2 cellular contexts compared by ENCODE assay signal in genomic region chr15:56991017-56991416, GRCh38.
TF ChIP-seq lines count a peak whose summit lies in the region.

No MANE protein-coding gene starts in this region.

TF ChIP-seq in HEK293, 187 proteins besides CTCF, POLR2A, EP300 and RAD21 (continued from another document):
- TF ChIP-seq, protein P1, sequence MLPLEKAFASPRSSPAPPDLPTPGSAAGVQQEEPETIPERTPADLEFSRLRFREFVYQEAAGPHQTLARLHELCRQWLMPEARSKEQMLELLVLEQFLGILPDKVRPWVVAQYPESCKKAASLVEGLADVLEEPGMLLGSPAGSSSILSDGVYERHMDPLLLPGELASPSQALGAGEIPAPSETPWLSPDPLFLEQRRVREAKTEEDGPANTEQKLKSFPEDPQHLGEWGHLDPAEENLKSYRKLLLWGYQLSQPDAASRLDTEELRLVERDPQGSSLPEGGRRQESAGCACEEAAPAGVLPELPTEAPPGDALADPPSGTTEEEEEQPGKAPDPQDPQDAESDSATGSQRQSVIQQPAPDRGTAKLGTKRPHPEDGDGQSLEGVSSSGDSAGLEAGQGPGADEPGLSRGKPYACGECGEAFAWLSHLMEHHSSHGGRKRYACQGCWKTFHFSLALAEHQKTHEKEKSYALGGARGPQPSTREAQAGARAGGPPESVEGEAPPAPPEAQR (tag by site-specific recombination; IDR thresholded peaks at IDR 0.05) = no peak

TF ChIP-seq in K562, 482 proteins besides CTCF, POLR2A, EP300 and RAD21:
- TF ChIP-seq E2F5 (CRISPR knock-in tag; IDR thresholded peaks at IDR 0.05) (no peak), KDM1A (IDR thresholded peaks at IDR 0.05) (peak; percentile 45 to 52; a peak in 3 of 4 replicates), U2AF1 (optimal IDR thresholded peaks at IDR 0.05; ENCODE audit: low read depth, low read length) (no peak), ZNF668 (CRISPR knock-in tag; IDR thresholded peaks at IDR 0.05) (no peak), ZNF518B (CRISPR knock-in tag; IDR thresholded peaks at IDR 0.05) (no peak), CHD1 (IDR thresholded peaks at IDR 0.05; ENCODE audit: low read length) (no peak)
- TF ChIP-seq, protein P2, sequence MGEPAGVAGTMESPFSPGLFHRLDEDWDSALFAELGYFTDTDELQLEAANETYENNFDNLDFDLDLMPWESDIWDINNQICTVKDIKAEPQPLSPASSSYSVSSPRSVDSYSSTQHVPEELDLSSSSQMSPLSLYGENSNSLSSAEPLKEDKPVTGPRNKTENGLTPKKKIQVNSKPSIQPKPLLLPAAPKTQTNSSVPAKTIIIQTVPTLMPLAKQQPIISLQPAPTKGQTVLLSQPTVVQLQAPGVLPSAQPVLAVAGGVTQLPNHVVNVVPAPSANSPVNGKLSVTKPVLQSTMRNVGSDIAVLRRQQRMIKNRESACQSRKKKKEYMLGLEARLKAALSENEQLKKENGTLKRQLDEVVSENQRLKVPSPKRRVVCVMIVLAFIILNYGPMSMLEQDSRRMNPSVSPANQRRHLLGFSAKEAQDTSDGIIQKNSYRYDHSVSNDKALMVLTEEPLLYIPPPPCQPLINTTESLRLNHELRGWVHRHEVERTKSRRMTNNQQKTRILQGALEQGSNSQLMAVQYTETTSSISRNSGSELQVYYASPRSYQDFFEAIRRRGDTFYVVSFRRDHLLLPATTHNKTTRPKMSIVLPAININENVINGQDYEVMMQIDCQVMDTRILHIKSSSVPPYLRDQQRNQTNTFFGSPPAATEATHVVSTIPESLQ (CRISPR knock-in tag; IDR thresholded peaks at IDR 0.05) = no peak
TF ChIP-seq in K562: peak in this region for 1.
